In genomic region chr9:106092083-106092482, GRCh38 we compare ENCODE assay signal across 2 cellular contexts.
TF ChIP-seq lines count a peak whose summit lies in the region.

No MANE protein-coding gene starts in this region.

TF ChIP-seq in GM23338, 12 proteins besides CTCF, POLR2A, EP300 and RAD21:
- TF ChIP-seq POLR2AphosphoS5 (IDR thresholded peaks at IDR 0.05; ENCODE audit: low read depth) (no peak), REST (IDR thresholded peaks at IDR 0.05; ENCODE audit: unreplicated experiment) (no peak), ZNF114 (CRISPR knock-in tag; IDR thresholded peaks at IDR 0.05) (no peak), ZNF331 (CRISPR knock-in tag; IDR thresholded peaks at IDR 0.05; ENCODE audit: low read depth) (no peak), EZH2phosphoT487 (IDR thresholded peaks at IDR 0.05; ENCODE audit: unreplicated experiment) (no peak), JUNB (IDR thresholded peaks at IDR 0.05; ENCODE audit: unreplicated experiment) (no peak), CREB1 (CRISPR knock-in tag; IDR thresholded peaks at IDR 0.05; ENCODE audit: low read depth) (no peak), STAT1 (IDR thresholded peaks at IDR 0.05; ENCODE audit: unreplicated experiment) (no peak), ZNF462 (CRISPR knock-in tag; IDR thresholded peaks at IDR 0.05) (no peak), EZH2 (IDR thresholded peaks at IDR 0.05; ENCODE audit: low read depth, unreplicated experiment) (no peak), NANOG (IDR thresholded peaks at IDR 0.05; ENCODE audit: borderline replicate concordance) (no peak)
- TF ChIP-seq, protein P1, sequence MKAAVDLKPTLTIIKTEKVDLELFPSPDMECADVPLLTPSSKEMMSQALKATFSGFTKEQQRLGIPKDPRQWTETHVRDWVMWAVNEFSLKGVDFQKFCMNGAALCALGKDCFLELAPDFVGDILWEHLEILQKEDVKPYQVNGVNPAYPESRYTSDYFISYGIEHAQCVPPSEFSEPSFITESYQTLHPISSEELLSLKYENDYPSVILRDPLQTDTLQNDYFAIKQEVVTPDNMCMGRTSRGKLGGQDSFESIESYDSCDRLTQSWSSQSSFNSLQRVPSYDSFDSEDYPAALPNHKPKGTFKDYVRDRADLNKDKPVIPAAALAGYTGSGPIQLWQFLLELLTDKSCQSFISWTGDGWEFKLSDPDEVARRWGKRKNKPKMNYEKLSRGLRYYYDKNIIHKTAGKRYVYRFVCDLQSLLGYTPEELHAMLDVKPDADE (IDR thresholded peaks at IDR 0.05): no peak
TF ChIP-seq in GM23338: peak in this region for 0.

TF ChIP-seq in H1, 55 proteins besides CTCF, POLR2A, EP300 and RAD21:
- TF ChIP-seq CBX8 (IDR thresholded peaks at IDR 0.05; ENCODE audit: borderline replicate concordance, low read depth, low read length) (no peak), TAF7 (optimal IDR thresholded peaks at IDR 0.05; ENCODE audit: borderline replicate concordance, low read depth, low read length) (no peak), HDAC2 (IDR thresholded peaks at IDR 0.05; ENCODE audit: borderline replicate concordance in 1 of 2, low read depth in 2 of 2, low read length in 2 of 2) (no peak), TCF12 (IDR thresholded peaks at IDR 0.05; ENCODE audit: low read depth, low read length) (no peak), SP4 (IDR thresholded peaks at IDR 0.05; ENCODE audit: low read length) (no peak), JUN (IDR thresholded peaks at IDR 0.05; ENCODE audit: low read depth, low read length) (no peak)
